In genomic region chr6:162562041-162562440, GRCh38 we compare ENCODE assay signal across 3 cellular contexts.
"Had no signal": no experiment of that assay in that cellular context is flagged by ENCODE, and none has a peak within 500 bp of the region (broad histone marks: within the 10 kb centered on the region; RNA-seq: fewer than 3 reads in every experiment).

No MANE protein-coding gene starts in this region.

- DNase-seq: GDM1, GF-D8 had no signal

- ATAC-seq: GM12878 had no signal

- H3K4me3 ChIP-seq: GM12878 had no signal
